In genomic region chr4:153083447-153083921, GRCh38 we compare ENCODE assay signal across 8 cellular contexts.
DNase-seq lines count a peak whose midpoint lies in the region; ATAC-seq, FAIRE-seq and TF ChIP-seq lines count a peak whose summit lies in the region.

No MANE protein-coding gene starts in this region.

- no peak overlapping the region for H2BK15ac ChIP-seq in H9 (ENCODE audit: low read depth, low read length)

- no peak overlapping the region for H3T11ph ChIP-seq in H9 (ENCODE audit: low read length)

- no CpG with 5 or more reads among the region's 7 CpGs for WGBS in H9 (ENCODE audit: extremely low coverage, insufficient read length, low lambda C conversion rate)

- H3K27me3 Mint-ChIP-seq in H9 (ENCODE audit: low read depth), result peaks cover 11% of the 10 kb centered on the region
- no peaks in the 10 kb centered on the region for H3K27me3 Mint-ChIP-seq in activated naive CD4-positive, alpha-beta T cell treated with anti-CD3 and anti-CD28 coated beads, Interleukin-2, amount 50 U/mL, for 24 hours
- no peaks in the 10 kb centered on the region for H3K27me3 Mint-ChIP-seq in osteocyte (ENCODE audit: unreplicated experiment)

- H3K4ac ChIP-seq in H9 (ENCODE audit: low read depth, low read length), result no peak overlapping the region

- no peak overlapping the region for H3K56ac ChIP-seq in H9 (ENCODE audit: insufficient read length, low read depth, low read length)

- FAIRE-seq in RCC 7860 (lab: Jason Lieb, UNC), result peak; percentile 62

- no peak for ATAC-seq in GM18873 (IDR thresholded peaks at IDR 0.05; ENCODE audit: low FRiP score, unreplicated experiment)

- no peak overlapping the region for H2BK120ac ChIP-seq in H9 (ENCODE audit: low read depth, low read length, poor library complexity, severe bottlenecking)

- no peak overlapping the region; the same call in 1 of the 2 replicates for H3K14ac ChIP-seq in H9 (ENCODE audit: insufficient read depth, low read length)

- H3K9me3 Mint-ChIP-seq in H9, result no peaks in the 10 kb centered on the region
- no peaks in the 10 kb centered on the region for H3K9me3 Mint-ChIP-seq in activated naive CD4-positive, alpha-beta T cell treated with anti-CD3 and anti-CD28 coated beads, Interleukin-2, amount 50 U/mL, for 24 hours
- no peaks in the 10 kb centered on the region for H3K9me3 Mint-ChIP-seq in osteocyte (ENCODE audit: unreplicated experiment)

- 0 out of 2 replicates have a peak, but pooled peaks cover 2% of the 10 kb centered on the region for H3K27me3 ChIP-seq in H9 (ENCODE audit: insufficient read depth, low read length)

- H3K79me1 ChIP-seq in H9 (ENCODE audit: insufficient read depth, low read depth, low read length, poor library complexity, severe bottlenecking), result no peaks in the 10 kb centered on the region

- no peaks in the 10 kb centered on the region for H4K20me1 ChIP-seq in H9 (ENCODE audit: control insufficient read depth, insufficient read depth, insufficient read length)

- H3K23ac ChIP-seq in H9 (ENCODE audit: insufficient read length, low read depth, low read length), result no peak overlapping the region

- no peak overlapping the region for H3K27ac ChIP-seq in H9 (ENCODE audit: insufficient read length, low read depth, low read length)

- peaks cover 4% of the 10 kb centered on the region; the same call in 1 of the 2 replicates for H3K4me1 ChIP-seq in H9 (ENCODE audit: insufficient read depth, low read length)

- no peak overlapping the region for H3K9ac ChIP-seq in H9 (ENCODE audit: extremely low read depth, insufficient read length, low read length)

- no peak overlapping the region for H2AK5ac ChIP-seq in H9 (ENCODE audit: insufficient read length, low read length)

- H2BK20ac ChIP-seq in H9 (ENCODE audit: low read depth, low read length, poor library complexity, severe bottlenecking), result no peak overlapping the region

- no peaks in the 10 kb centered on the region for H3K79me2 ChIP-seq in H9 (ENCODE audit: insufficient read depth, low read length)

- DNase-seq in GDM1 (lab: John Stamatoyannopoulos, UW) (peak; percentile 30), H9 (peak; percentile 86), LoVo (ENCODE audit: low spot score) (peak; percentile 84), RCC 7860 (ENCODE audit: low spot score) (peak; percentile 62), glomerular visceral epithelial cell (ENCODE audit: extremely low spot score) (peak; percentile 85), osteocyte (ENCODE audit: extremely low spot score, unreplicated experiment) (no peak)

- H4K5ac ChIP-seq in H9 (ENCODE audit: insufficient read length, low read depth, low read length), result no peak overlapping the region

- H2BK5ac ChIP-seq in H9 (ENCODE audit: insufficient read length, low read length), result no peak overlapping the region

- peaks cover 45 to 48% of the 10 kb centered on the region in 2 experiments for H3K4me1 Mint-ChIP-seq in H9
- H3K4me1 Mint-ChIP-seq in activated naive CD4-positive, alpha-beta T cell treated with anti-CD3 and anti-CD28 coated beads, Interleukin-2, amount 50 U/mL, for 24 hours, result peaks cover 63% of the 10 kb centered on the region
- peaks cover 30% of the 10 kb centered on the region for H3K4me1 Mint-ChIP-seq in osteocyte (ENCODE audit: unreplicated experiment)

- H3K27ac Mint-ChIP-seq in H9 (peak overlapping the region in 2 of 3 experiments; percentile 71 to 98; a peak in 5 of 7 replicates), osteocyte (ENCODE audit: unreplicated experiment) (peak overlapping the region; percentile 82)
- H3K27ac Mint-ChIP-seq in activated naive CD4-positive, alpha-beta T cell treated with anti-CD3 and anti-CD28 coated beads, Interleukin-2, amount 50 U/mL, for 24 hours, result no peak overlapping the region

- H3K18ac ChIP-seq in H9 (ENCODE audit: insufficient read length, low read depth, low read length), result no peak overlapping the region

- H3K23me2 ChIP-seq in H9 (ENCODE audit: insufficient read length, low read depth, low read length, poor library complexity, severe bottlenecking), result no peaks in the 10 kb centered on the region

- H3K4me3 Mint-ChIP-seq in H9, result no peak overlapping the region
- H3K4me3 Mint-ChIP-seq in activated naive CD4-positive, alpha-beta T cell treated with anti-CD3 and anti-CD28 coated beads, Interleukin-2, amount 50 U/mL, for 24 hours, result peak overlapping the region; percentile 16
- H3K4me3 Mint-ChIP-seq in osteocyte (ENCODE audit: unreplicated experiment), result peak overlapping the region; percentile 20

- peak; percentile 78 for TF ChIP-seq CTCF in H9 (conservative IDR thresholded peaks at IDR 0.05)
- TF ChIP-seq CTCF in osteocyte (IDR thresholded peaks at IDR 0.05), result peak; percentile 82

- no peaks in the 10 kb centered on the region for H3K9me3 ChIP-seq in H9 (ENCODE audit: control insufficient read depth, low read depth, low read length)

- no peak overlapping the region for H2AFZ ChIP-seq in H9 (ENCODE audit: low read length)

- H4K8ac ChIP-seq in H9 (replicated peaks; ENCODE audit: insufficient read length, low read depth, low read length), result no peak overlapping the region

- no peak overlapping the region for H4K91ac ChIP-seq in H9 (ENCODE audit: insufficient read length, low read depth, low read length)

- no peak overlapping the region for H2BK12ac ChIP-seq in H9 (ENCODE audit: insufficient read length, low read depth, low read length)

- H3K36me3 Mint-ChIP-seq in H9 (ENCODE audit: insufficient read depth in 1 of 3, low read depth in 3 of 3), result peaks cover 0 to 1% (median 0%) of the 10 kb centered on the region in 3 experiments; a peak in 2 of 7 replicates
- no peaks in the 10 kb centered on the region for H3K36me3 Mint-ChIP-seq in activated naive CD4-positive, alpha-beta T cell treated with anti-CD3 and anti-CD28 coated beads, Interleukin-2, amount 50 U/mL, for 24 hours
- H3K36me3 Mint-ChIP-seq in osteocyte (ENCODE audit: unreplicated experiment), result no peaks in the 10 kb centered on the region

- no peak overlapping the region for H3K4me2 ChIP-seq in H9 (ENCODE audit: insufficient read depth, insufficient read length, low read length)

Comparison
In these comparisons a context has a peak if more than half of its experiments do, and no peak if none do; other contexts are left out.
1. H3K4me3 Mint-ChIP-seq: peak in activated naive CD4-positive, alpha-beta T cell treated with anti-CD3 and anti-CD28 coated beads, Interleukin-2, amount 50 U/mL, for 24 hours (single experiment) and osteocyte (single experiment); none in H9 (0 of 2).